Comparison of ENCODE assay signal across 13 cellular contexts in the genomic region with DNA sequence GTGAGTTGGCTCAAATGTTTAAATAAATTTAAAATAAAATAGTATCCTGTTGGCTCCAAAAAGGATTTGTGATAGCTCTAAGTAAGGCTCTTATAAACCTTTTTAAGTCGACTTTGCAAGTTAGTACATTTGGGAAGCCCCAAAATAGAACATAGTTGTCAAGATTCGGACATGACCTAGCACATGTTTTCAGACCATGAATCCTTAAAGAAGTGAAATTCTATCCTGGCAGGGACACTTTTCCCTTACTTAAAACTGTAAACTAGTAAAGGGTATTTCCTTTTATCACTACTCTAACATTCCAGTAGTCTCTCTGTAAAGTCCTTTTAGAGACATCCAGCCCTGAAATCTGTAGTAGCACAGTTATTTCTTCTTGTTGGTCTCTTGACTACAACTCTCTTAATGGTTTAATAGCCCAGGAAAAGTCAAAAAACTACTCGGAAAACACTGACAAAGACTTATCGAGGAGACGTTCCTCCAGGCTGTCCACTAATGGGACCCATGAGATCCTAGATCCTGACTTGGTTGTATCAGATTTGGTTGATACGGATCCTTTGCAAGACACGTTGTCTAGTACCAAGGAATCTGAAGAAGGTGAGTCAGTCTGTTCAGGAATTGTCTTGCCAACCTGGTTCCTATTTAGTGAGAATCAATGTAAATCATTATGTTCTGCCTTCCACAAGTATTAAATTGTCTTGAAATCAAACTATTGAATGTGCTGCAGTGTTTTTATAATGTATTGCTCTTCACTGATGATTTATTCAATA.
DNase-seq lines count a peak whose midpoint lies in the region; ATAC-seq, FAIRE-seq and TF ChIP-seq lines count a peak whose summit lies in the region.
"Had no signal": no experiment of that assay in that cellular context is flagged by ENCODE, and none has a peak within 500 bp of the region (broad histone marks: within the 10 kb centered on the region; RNA-seq: fewer than 3 reads in every experiment).

No MANE protein-coding gene starts in this region.

- H3K4me1 Mint-ChIP-seq in nephron progenitor cell, result peaks cover 10% of the 10 kb centered on the region
- H3K4me1 Mint-ChIP-seq in endothelial cell (ENCODE audit: unreplicated experiment), result peaks cover 7% of the 10 kb centered on the region

- WGBS in A549 (ENCODE audit: missing lambda C conversion rate), result 69% methylated on average over 7 of the region's 7 CpGs
- WGBS in IMR-90 (ENCODE audit: extremely low coverage in 2 of 2, insufficient read length in 1 of 2), 2 experiments, result 76% methylated on average over 4 of the region's 7 CpGs; no CpG with 5 or more reads in 1 of the 2 experiments
- WGBS in mammary epithelial cell (ENCODE audit: low coverage, missing lambda C conversion rate), result 16% methylated on average over 7 of the region's 7 CpGs

- H3K14ac ChIP-seq in IMR-90 (replicated peaks; ENCODE audit: low read depth, low read length), result peak overlapping the region; percentile 32

- H3K27ac ChIP-seq in A549, result peak overlapping the region; percentile 60 to 65; a peak in 5 of 6 replicates
- peak overlapping the region; percentile 72 for H3K27ac ChIP-seq in IMR-90 (ENCODE audit: insufficient read depth, low read length)
- H3K27ac ChIP-seq in mammary epithelial cell (ENCODE audit: insufficient read depth, low read depth, low read length), result peak overlapping the region; percentile 77

- peak overlapping the region; percentile 45 for H3K9ac ChIP-seq in IMR-90 (ENCODE audit: low read depth, low read length)
- H3K9ac ChIP-seq in mammary epithelial cell (ENCODE audit: insufficient read depth, low read length), result peak overlapping the region; percentile 80

- H3K4me3 Mint-ChIP-seq in nephron progenitor cell (no peak overlapping the region), endothelial cell (ENCODE audit: unreplicated experiment) (no peak overlapping the region)
- H3K4me3 Mint-ChIP-seq: dendritic cell treated with granulocyte-macrophage colony-stimulating factor and Interleukin-4, amounts not matched to agents 40 ng/mL and 50 ng/mL, for 4 days had no signal

- no peak for DNase-seq in A549 (ENCODE audit: low read depth in 1 of 2, low spot score in 1 of 2)
- DNase-seq in IMR-90, result no peak
- DNase-seq in mammary epithelial cell, result no peak
- no peak for DNase-seq in nephron progenitor cell
- no peak for DNase-seq in NCI-H187 (lab: John Stamatoyannopoulos, UW)
- no peak for DNase-seq in endothelial cell (ENCODE audit: low spot score)
- DNase-seq in mucosa of descending colon, result no peak
- DNase-seq: KBM-7, kidney glomerular epithelial cell, NCI-H2227 treated with DMSO at 0.1 percent for 48 hours had no signal

- H3K23ac ChIP-seq in IMR-90 (ENCODE audit: low read depth, low read length), result peak overlapping the region; percentile 61; the same call in 1 of the 2 replicates

- H3K4me3 ChIP-seq in A549 (no peak overlapping the region), IMR-90 (ENCODE audit: insufficient read depth, low read depth, low read length) (peak overlapping the region; percentile 15; the same call in 1 of the 2 replicates), mammary epithelial cell (replicated peaks in 1 of 3; ENCODE audit: insufficient read depth in 1 of 3, low read depth in 2 of 3, low read length in 3 of 3) (peak overlapping the region in 2 of 3 experiments; percentile 43 to 45), mucosa of descending colon (no peak overlapping the region)
- H3K4me3 ChIP-seq: GM12878 had no signal

- BruUV-seq in IMR-90 (replicated peaks; lab: Mats Ljungman, UMichigan) (no TSS peak), mammary epithelial cell (replicated peaks; lab: Mats Ljungman, UMichigan) (no TSS peak)

- H3K9me3 Mint-ChIP-seq in nephron progenitor cell (no peaks in the 10 kb centered on the region), endothelial cell (ENCODE audit: unreplicated experiment) (no peaks in the 10 kb centered on the region)
- H3K9me3 Mint-ChIP-seq: dendritic cell treated with granulocyte-macrophage colony-stimulating factor and Interleukin-4, amounts not matched to agents 40 ng/mL and 50 ng/mL, for 4 days had no signal

- H3K79me1 ChIP-seq in IMR-90 (ENCODE audit: low read depth in 1 of 2, low read length in 2 of 2), result peaks cover 11 to 67% of the 10 kb centered on the region in 2 experiments

- peaks cover 12% of the 10 kb centered on the region for H3K79me2 ChIP-seq in mammary epithelial cell (ENCODE audit: insufficient read depth, low read length)

- no peaks in the 10 kb centered on the region for H4K20me1 ChIP-seq in IMR-90 (ENCODE audit: insufficient read depth, low read length)
- H4K20me1 ChIP-seq in mammary epithelial cell (ENCODE audit: insufficient read depth, low read length), result no peaks in the 10 kb centered on the region

- POLR2A ChIA-PET in A549 (lab: Yijun Ruan, JAX) (no interaction called here), IMR-90 (lab: Charles Lee; ENCODE audit: unreplicated experiment) (no interaction called here)

- peak overlapping the region; percentile 79; the same call in 1 of the 2 replicates for H3K18ac ChIP-seq in IMR-90 (ENCODE audit: low read depth, low read length)

- H2BK20ac ChIP-seq in IMR-90 (ENCODE audit: low read depth, low read length), result peak overlapping the region; percentile 63

- TF ChIP-seq CTCF in A549 (IDR thresholded peaks at IDR 0.05) (no peak), IMR-90 (conservative IDR thresholded peaks at IDR 0.05; ENCODE audit: low read depth, low read length) (no peak), mammary epithelial cell (conservative IDR thresholded peaks at IDR 0.05 in 1 of 2, IDR thresholded peaks at IDR 0.05 in 1 of 2; ENCODE audit: extremely low read depth in 1 of 2, insufficient read depth in 1 of 2, low read depth in 1 of 2, low read length in 2 of 2) (no peak), nephron progenitor cell (IDR thresholded peaks at IDR 0.05) (no peak), endothelial cell (IDR thresholded peaks at IDR 0.05; ENCODE audit: unreplicated experiment) (no peak), mucosa of descending colon (IDR thresholded peaks at IDR 0.05) (no peak)

- H3K9me3 ChIP-seq in A549 (no peaks in the 10 kb centered on the region), IMR-90 (ENCODE audit: control insufficient read depth, insufficient read depth, low read length) (no peaks in the 10 kb centered on the region), mammary epithelial cell (replicated peaks; ENCODE audit: insufficient read depth, low read length) (no peaks in the 10 kb centered on the region), mucosa of descending colon (no peaks in the 10 kb centered on the region)

- H3K27ac Mint-ChIP-seq in nephron progenitor cell (peak overlapping the region; percentile 10), endothelial cell (ENCODE audit: unreplicated experiment) (no peak overlapping the region)
- H3K27ac Mint-ChIP-seq: dendritic cell treated with granulocyte-macrophage colony-stimulating factor and Interleukin-4, amounts not matched to agents 40 ng/mL and 50 ng/mL, for 4 days had no signal

- H4K8ac ChIP-seq in IMR-90 (ENCODE audit: low read depth in 2 of 2, low read length in 2 of 2), result peak overlapping the region; percentile 51 to 72; a peak in 3 of 4 replicates

- H3K56ac ChIP-seq in IMR-90 (ENCODE audit: extremely low read depth, insufficient read depth, low read length), result peak overlapping the region; percentile 51

- in situ Hi-C loops in IMR-90 (cut with MboI; ENCODE audit: low sequenced_read_pairs), result no loop called here
- in situ Hi-C loops in mammary epithelial cell (cut with MboI; ENCODE audit: low sequenced_read_pairs in 2 of 2), result no loop called here

- peak overlapping the region; percentile 87 for H3K4ac ChIP-seq in IMR-90 (ENCODE audit: low read depth, low read length)

- intact Hi-C loops in IMR-90 (cut with micrococcal nuclease), result no loop called here
- intact Hi-C loops in mammary epithelial cell (cut with micrococcal nuclease), result no loop called here
- intact Hi-C loops in mucosa of descending colon (cut with DNase I, micrococcal nuclease), result no loop called here

- H3K4me1 ChIP-seq in A549 (peaks cover 70% of the 10 kb centered on the region), IMR-90 (ENCODE audit: control insufficient read depth, insufficient read depth, low read length) (peaks cover 14% of the 10 kb centered on the region), mammary epithelial cell (ENCODE audit: insufficient read depth, low read length) (peaks cover 30% of the 10 kb centered on the region), mucosa of descending colon (ENCODE audit: low read depth) (peaks cover 2% of the 10 kb centered on the region)

- TF ChIP-seq RAD21 in A549 (conservative IDR thresholded peaks at IDR 0.05 in 1 of 2, IDR thresholded peaks at IDR 0.05 in 1 of 2) (no peak), IMR-90 (IDR thresholded peaks at IDR 0.05; ENCODE audit: low read length) (no peak)

- H3K36me3 Mint-ChIP-seq in nephron progenitor cell (ENCODE audit: low read depth) (peaks cover 32% of the 10 kb centered on the region), endothelial cell (ENCODE audit: low read depth, unreplicated experiment) (peaks cover 13% of the 10 kb centered on the region)

- H3K9me1 ChIP-seq in IMR-90 (ENCODE audit: insufficient read depth, low read length), result peaks cover 13% of the 10 kb centered on the region; the same call in 1 of the 2 replicates

- CTCF ChIA-PET in A549 (lab: Yijun Ruan, JAX), result interaction anchor here (1.0 kb wide), 1 partner anchor 14 kb away, joined by 7 read pairs; no protein-coding TSS in a partner anchor
- CTCF ChIA-PET in IMR-90 (lab: Yijun Ruan, JAX), result interaction anchor here (0.6 to 0.8 kb wide), 2 partner anchors 16 to 61 kb away, joined by 3 to 5 read pairs; no protein-coding TSS in a partner anchor
- CTCF ChIA-PET in mammary epithelial cell (lab: Charles Lee; ENCODE audit: low non-redundant PET), result interaction anchor here (0.6 kb wide), 1 partner anchor 131 kb away, joined by 4 read pairs; no protein-coding TSS in a partner anchor

- peak overlapping the region; percentile 90 for H2AK5ac ChIP-seq in IMR-90 (ENCODE audit: low read depth, low read length)

- H4K91ac ChIP-seq in IMR-90 (ENCODE audit: insufficient read depth, low read depth, low read length), result peak overlapping the region; percentile 59

- H3K4me2 ChIP-seq in A549, result peak overlapping the region; percentile 66
- H3K4me2 ChIP-seq in IMR-90 (ENCODE audit: low read depth, low read length), result peak overlapping the region; percentile 80
- H3K4me2 ChIP-seq in mammary epithelial cell (ENCODE audit: insufficient read depth, low read depth, low read length), result peak overlapping the region; percentile 80

- no peak overlapping the region for H2AK9ac ChIP-seq in IMR-90 (replicated peaks; ENCODE audit: low read depth, low read length, poor library complexity)

- peak overlapping the region; percentile 72; the same call in 2 of the 3 replicates for H2BK15ac ChIP-seq in IMR-90 (ENCODE audit: low read depth, low read length)

- H2AFZ ChIP-seq in IMR-90 (replicated peaks; ENCODE audit: low read length, poor library complexity) (no peak overlapping the region), mammary epithelial cell (ENCODE audit: low read depth, low read length) (peak overlapping the region; percentile 58)

- H4K5ac ChIP-seq in IMR-90 (ENCODE audit: low read depth, low read length), result peak overlapping the region; percentile 73

- H3K27me3 ChIP-seq in IMR-90 (ENCODE audit: control insufficient read depth, insufficient read depth, low read length) (no peaks in the 10 kb centered on the region), mammary epithelial cell (ENCODE audit: insufficient read depth, low read length) (no peaks in the 10 kb centered on the region)

- TF ChIP-seq EP300 in A549 (IDR thresholded peaks at IDR 0.05), result no peak

- TF ChIP-seq POLR2A in A549 (IDR thresholded peaks at IDR 0.05; ENCODE audit: low read length) (no peak), IMR-90 (IDR thresholded peaks at IDR 0.05; ENCODE audit: low read depth, low read length) (no peak)

- dilution Hi-C loops in IMR-90 (cut with HindIII; ENCODE audit: low sequenced_read_pairs, unreplicated experiment), result no loop called here
- dilution Hi-C loops in mammary epithelial cell (cut with HindIII; ENCODE audit: low sequenced_read_pairs), result no loop called here

- H3K36me3 ChIP-seq in IMR-90 (ENCODE audit: control insufficient read depth, insufficient read depth, low read length), result no peaks in the 10 kb centered on the region; the same call in 1 of the 2 replicates
- no peaks in the 10 kb centered on the region for H3K36me3 ChIP-seq in mammary epithelial cell (ENCODE audit: insufficient read depth, low read length)
- H3K36me3 ChIP-seq in mucosa of descending colon (ENCODE audit: low read depth), result no peaks in the 10 kb centered on the region

- ATAC-seq in A549, result peak; percentile 61 to 65
- ATAC-seq in IMR-90 (ENCODE audit: low read depth), result no peak
- ATAC-seq in HG02571 (IDR thresholded peaks at IDR 0.05; ENCODE audit: unreplicated experiment), result no peak
- ATAC-seq in mucosa of descending colon, result no peak
- ATAC-seq: GM12878 had no signal

- H3K27me3 Mint-ChIP-seq in nephron progenitor cell (ENCODE audit: low read depth, poor library complexity) (no peaks in the 10 kb centered on the region), endothelial cell (ENCODE audit: unreplicated experiment) (no peaks in the 10 kb centered on the region)
- H3K27me3 Mint-ChIP-seq: dendritic cell treated with granulocyte-macrophage colony-stimulating factor and Interleukin-4, amounts not matched to agents 40 ng/mL and 50 ng/mL, for 4 days had no signal

- peak overlapping the region; percentile 83 for H2BK5ac ChIP-seq in IMR-90 (ENCODE audit: low read depth, low read length, poor library complexity, severe bottlenecking)

- peak overlapping the region; percentile 60 for H2BK120ac ChIP-seq in IMR-90 (ENCODE audit: low read depth, low read length)

- no peak for FAIRE-seq in A549 (lab: Jason Lieb, UNC)
- FAIRE-seq: GM12878 had no signal

Comparison
In these comparisons a context has a peak if more than half of its experiments do, and no peak if none do; other contexts are left out.
1. ATAC-seq: peak in A549 (2 of 2); none in IMR-90 (single experiment), HG02571 (single experiment) and mucosa of descending colon (single experiment).
2. H3K4me3 ChIP-seq: peak in IMR-90 (single experiment) and mammary epithelial cell (2 of 3); none in A549 (single experiment) and mucosa of descending colon (single experiment).
3. Peak in every context shown above with its lines, with median percentiles within 50 percentile points of each other: H3K27ac ChIP-seq and H3K4me2 ChIP-seq.